ENCODE assay signal across 13 cellular contexts in genomic region chr1:159055181-159055621, GRCh38. TPM values are rescaled to one million over a fixed set of nuclear protein-coding genes. Genes with fewer than 3 reads are reported as not detected.
DNase-seq lines count a peak whose midpoint lies in the region; ATAC-seq, FAIRE-seq and TF ChIP-seq lines count a peak whose summit lies in the region.
"Had no signal": no experiment of that assay in that cellular context is flagged by ENCODE, and none has a peak within 500 bp of the region (broad histone marks: within the 10 kb centered on the region; RNA-seq: fewer than 3 reads in every experiment).

No MANE protein-coding gene starts in this region.

- H3K27me3 Mint-ChIP-seq in endothelial cell (ENCODE audit: unreplicated experiment): peaks cover 5% of the 10 kb centered on the region

- DNase-seq in A673 (ENCODE audit: low spot score) (peak; percentile 95), GM12892 (ENCODE audit: insufficient read length) (no peak), SK-N-MC (ENCODE audit: low read depth, low spot score) (peak; percentile 94), endothelial cell (ENCODE audit: low spot score) (no peak), RCC 7860 (ENCODE audit: low spot score) (no peak), lower lobe of right lung (no peak), DMS153 treated with DMSO at 0.1 percent for 48 hours (lab: John Stamatoyannopoulos, UW; ENCODE audit: unreplicated experiment) (no peak), HuH-7 (ENCODE audit: low spot score) (no peak)
- DNase-seq: activated CD4-positive, CD25-positive, alpha-beta regulatory T cell treated with anti-CD3 and anti-CD28 coated beads, Interleukin-2, amount 50 U/mL, for 72 hours; NCI-H1436 had no signal

- peaks cover 41% of the 10 kb centered on the region for H3K4me1 Mint-ChIP-seq in endothelial cell (ENCODE audit: unreplicated experiment)

- H3K4me3 ChIP-seq in A673 (ENCODE audit: low read depth, low read length, poor library complexity, severe bottlenecking): no peak overlapping the region
- H3K4me3 ChIP-seq in SK-N-MC: no peak overlapping the region
- no peak overlapping the region for H3K4me3 ChIP-seq in lower lobe of right lung
- H3K4me3 ChIP-seq: ascending aorta had no signal

- no peak for FAIRE-seq in GM12892 (lab: Jason Lieb, UNC)
- FAIRE-seq in RCC 7860 (lab: Jason Lieb, UNC): no peak

- TF ChIP-seq POLR2A in GM12892 (IDR thresholded peaks at IDR 0.05; ENCODE audit: low read depth, low read length): peak; percentile 32; the same call in 1 of the 2 replicates

- peaks cover 46% of the 10 kb centered on the region for H3K36me3 Mint-ChIP-seq in endothelial cell (ENCODE audit: low read depth, unreplicated experiment)

- H3K4me3 Mint-ChIP-seq in endothelial cell (ENCODE audit: unreplicated experiment): peak overlapping the region; percentile 43

- no peaks in the 10 kb centered on the region for H3K9me3 Mint-ChIP-seq in endothelial cell (ENCODE audit: unreplicated experiment)

- BruUV-seq in A673 (replicated peaks; lab: Mats Ljungman, UMichigan): no TSS peak

- CTCF ChIA-PET in A673 (lab: Charles Lee): no interaction called here

- H3K27ac ChIP-seq in A673 (ENCODE audit: low read depth, low read length, poor library complexity, severe bottlenecking): no peak overlapping the region
- H3K27ac ChIP-seq in SK-N-MC: no peak overlapping the region
- no peak overlapping the region for H3K27ac ChIP-seq in lower lobe of right lung
- H3K27ac ChIP-seq: ascending aorta had no signal

- TF ChIP-seq CTCF in A673 (conservative IDR thresholded peaks at IDR 0.05; ENCODE audit: low read depth, low read length): no peak
- TF ChIP-seq CTCF in endothelial cell (IDR thresholded peaks at IDR 0.05; ENCODE audit: unreplicated experiment): no peak
- TF ChIP-seq CTCF in lower lobe of right lung (IDR thresholded peaks at IDR 0.05): no peak

- no peaks in the 10 kb centered on the region for H3K9me3 ChIP-seq in A673 (ENCODE audit: low read depth, low read length, poor library complexity, severe bottlenecking)
- no peaks in the 10 kb centered on the region for H3K9me3 ChIP-seq in SK-N-MC (ENCODE audit: low read depth, low read length)
- H3K9me3 ChIP-seq in lower lobe of right lung: no peaks in the 10 kb centered on the region
- H3K9me3 ChIP-seq: ascending aorta had no signal

- no peak overlapping the region for H3K9ac ChIP-seq in SK-N-MC (ENCODE audit: insufficient read length)

- intact Hi-C loops in A673 (cut with micrococcal nuclease; ENCODE audit: unreplicated experiment): loop anchor here (5.0 kb wide), 1 partner anchor 43 kb away; no protein-coding TSS in a partner anchor
- intact Hi-C loops in lower lobe of right lung (cut with DNase I): no loop called here

- peaks cover 44% of the 10 kb centered on the region for H3K36me3 ChIP-seq in A673 (ENCODE audit: insufficient read depth, low read length, poor library complexity, severe bottlenecking)
- H3K36me3 ChIP-seq in SK-N-MC (ENCODE audit: insufficient read depth, low read length): peaks cover 39% of the 10 kb centered on the region
- H3K36me3 ChIP-seq in lower lobe of right lung: peaks cover 62% of the 10 kb centered on the region

- H3K27me3 ChIP-seq in A673 (replicated peaks; ENCODE audit: insufficient read depth, low read depth, low read length, poor library complexity) (peaks cover 12% of the 10 kb centered on the region), lower lobe of right lung (ENCODE audit: low read depth) (no peaks in the 10 kb centered on the region)
- H3K27me3 ChIP-seq: ascending aorta had no signal

- POLR2A ChIA-PET in A673 (lab: Charles Lee; ENCODE audit: low non-redundant PET): interaction anchor here (0.8 kb wide), 1 partner anchor 57 kb away, joined by 4 read pairs; no protein-coding TSS in a partner anchor

- H3K27ac Mint-ChIP-seq in endothelial cell (ENCODE audit: unreplicated experiment): peak overlapping the region; percentile 59

- no peak for ATAC-seq in lower lobe of right lung

- peaks cover 28% of the 10 kb centered on the region for H3K4me1 ChIP-seq in A673 (ENCODE audit: insufficient read depth, low read length, poor library complexity, severe bottlenecking)
- peaks cover 16% of the 10 kb centered on the region for H3K4me1 ChIP-seq in lower lobe of right lung
- H3K4me1 ChIP-seq: ascending aorta had no signal

RNA-seq across cellular contexts. Expression of gene AIM2, which starts 21.4 kb away (rescaled TPM):
- total RNA-seq in A673 (2021): not detected in 2 replicates
- polyA plus RNA-seq in GM12892 (2012; ENCODE audit: missing spikeins): 19.7 TPM
- total RNA-seq in endothelial cell (ENCODE audit: unreplicated experiment): 29.2 TPM
- total RNA-seq in lower lobe of right lung: 2.4 TPM
- total RNA-seq: epithelial cell of proximal tubule had no signal

RNA-seq across cellular contexts. Expression of gene IFI16, which starts 45.5 kb away (rescaled TPM):
- total RNA-seq in A673 (2021): 68.1 and 87.4 TPM in 2 replicates
- polyA plus RNA-seq in GM12892 (2012; ENCODE audit: missing spikeins): 184 TPM
- 258 TPM for total RNA-seq in endothelial cell (ENCODE audit: unreplicated experiment)
- 102 TPM for total RNA-seq in lower lobe of right lung
- polyA plus RNA-seq: neural cell had no signal

Comparison
In these comparisons a context has a peak if more than half of its experiments do, and no peak if none do; other contexts are left out.
1. DNase-seq: peak in A673 (single experiment) and SK-N-MC (single experiment); none in GM12892 (single experiment), endothelial cell (single experiment), RCC 7860 (single experiment), lower lobe of right lung (single experiment), DMS153 treated with DMSO at 0.1 percent for 48 hours (single experiment) and HuH-7 (single experiment).